In the genomic region with DNA sequence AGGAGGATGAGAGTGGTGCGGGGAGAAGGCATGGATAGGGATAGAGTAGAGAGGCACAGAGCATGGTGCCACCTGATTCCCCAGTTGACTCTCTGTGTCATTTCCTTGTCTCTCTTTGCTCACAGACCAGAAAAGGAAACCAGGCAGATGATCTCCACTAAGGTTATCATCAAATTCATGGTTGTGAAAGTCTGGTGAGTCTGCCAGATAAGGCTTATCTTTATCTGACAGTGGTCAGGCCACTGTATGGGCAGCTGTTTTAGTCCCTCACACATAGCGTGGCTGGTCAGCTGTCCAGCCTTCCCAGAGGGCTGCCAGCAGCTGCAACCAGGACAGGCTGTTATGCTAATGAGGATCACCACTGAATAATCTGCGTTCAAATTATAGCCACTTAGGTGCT, we compare ENCODE assay signal across 21 cellular contexts.
"Had no signal": no experiment of that assay in that cellular context is flagged by ENCODE, and none has a peak within 500 bp of the region (broad histone marks: within the 10 kb centered on the region; RNA-seq: fewer than 3 reads in every experiment).

No MANE protein-coding gene starts in this region.

- H3K27ac ChIP-seq: brain microvascular endothelial cell, coronary artery, pancreas, spleen, thoracic aorta, upper lobe of right lung had no signal

- H3K4me3 ChIP-seq: coronary artery, pancreas, spleen, thoracic aorta, upper lobe of right lung had no signal

- H3K9me3 ChIP-seq: pancreas, spleen, thoracic aorta, upper lobe of right lung had no signal

- H3K4me1 Mint-ChIP-seq: activated B cell treated with CpG ODN at 0.5 μM for 24 hours; natural killer cell; stimulated activated naive B cell treated with anti-CD40 and anti-IgM and Interleukin-4, amounts not matched to agents 10 μg/mL and 1 μg/mL and 100 μg/mL, for 72 hours had no signal

- DNase-seq: activated B cell treated with CpG ODN at 0.5 μM for 24 hours; activated CD4-positive, alpha-beta T cell treated with anti-CD3 and anti-CD28 coated beads for 4 hours; activated CD8-positive, alpha-beta T cell treated with anti-CD3 and anti-CD28 coated beads for 36 hours; activated naive CD4-positive, alpha-beta T cell treated with anti-CD3 and anti-CD28 coated beads for 36 hours; activated T-cell treated with anti-CD3 and anti-CD28 coated beads, Interleukin-2, amount 50 U/mL, for 24 hours; aorta; brain microvascular endothelial cell; head of caudate nucleus; kidney glomerular epithelial cell; left ventricle myocardium superior; natural killer cell; pancreas; spleen; stimulated activated naive B cell treated with anti-CD40 and anti-IgM and Interleukin-4, amounts not matched to agents 10 μg/mL and 1 μg/mL and 100 μg/mL, for 72 hours; T-helper 2 cell; upper lobe of right lung had no signal

- ATAC-seq: activated CD8-positive, alpha-beta T cell treated with anti-CD3 and anti-CD28 coated beads for 36 hours; left ventricle myocardium superior; natural killer cell; pancreas; sciatic nerve; stimulated activated naive B cell treated with anti-CD40 and anti-IgM and Interleukin-4, amounts not matched to agents 10 μg/mL and 1 μg/mL and 100 μg/mL, for 72 hours; upper lobe of right lung had no signal

- H3K36me3 Mint-ChIP-seq: natural killer cell; stimulated activated naive B cell treated with anti-CD40 and anti-IgM and Interleukin-4, amounts not matched to agents 10 μg/mL and 1 μg/mL and 100 μg/mL, for 72 hours had no signal

- H3K9me3 Mint-ChIP-seq: activated CD8-positive, alpha-beta T cell treated with anti-CD3 and anti-CD28 coated beads for 36 hours; activated naive CD4-positive, alpha-beta T cell treated with anti-CD3 and anti-CD28 coated beads for 36 hours; activated T-cell treated with anti-CD3 and anti-CD28 coated beads, Interleukin-2, amount 50 U/mL, for 24 hours; activated T-helper 2 cell treated with anti-CD3 and anti-CD28 coated beads, Interferon-gamma antibody, Interleukin-2, Interleukin-4, amounts not matched to agents 10 μg/mL and 5 μg/mL and 100 μg/mL, durations not matched to agents 14 hours and 24 hours and 36 hours; central memory CD8-positive, alpha-beta T cell; natural killer cell had no signal

- H3K36me3 ChIP-seq: brain microvascular endothelial cell, pancreas, spleen, thoracic aorta, upper lobe of right lung had no signal

- H3K4me1 ChIP-seq: pancreas, spleen, upper lobe of right lung had no signal

- H3K27ac Mint-ChIP-seq: activated B cell treated with CpG ODN at 0.5 μM for 24 hours; activated CD8-positive, alpha-beta T cell treated with anti-CD3 and anti-CD28 coated beads for 36 hours; activated naive CD4-positive, alpha-beta T cell treated with anti-CD3 and anti-CD28 coated beads for 36 hours; activated T-cell treated with anti-CD3 and anti-CD28 coated beads, Interleukin-2, amount 50 U/mL, for 24 hours; activated T-helper 2 cell treated with anti-CD3 and anti-CD28 coated beads, Interferon-gamma antibody, Interleukin-2, Interleukin-4, amounts not matched to agents 10 μg/mL and 5 μg/mL and 100 μg/mL, durations not matched to agents 14 hours and 24 hours and 36 hours; natural killer cell; stimulated activated naive B cell treated with anti-CD40 and anti-IgM and Interleukin-4, amounts not matched to agents 10 μg/mL and 1 μg/mL and 100 μg/mL, for 72 hours had no signal

- H3K27me3 ChIP-seq: brain microvascular endothelial cell, pancreas, upper lobe of right lung had no signal

- H3K4me3 Mint-ChIP-seq: activated B cell treated with CpG ODN at 0.5 μM for 24 hours; activated CD8-positive, alpha-beta T cell treated with anti-CD3 and anti-CD28 coated beads for 36 hours; activated naive CD4-positive, alpha-beta T cell treated with anti-CD3 and anti-CD28 coated beads for 36 hours; activated T-cell treated with anti-CD3 and anti-CD28 coated beads, Interleukin-2, amount 50 U/mL, for 24 hours; central memory CD8-positive, alpha-beta T cell; natural killer cell; stimulated activated naive B cell treated with anti-CD40 and anti-IgM and Interleukin-4, amounts not matched to agents 10 μg/mL and 1 μg/mL and 100 μg/mL, for 72 hours had no signal
